Comparison of ENCODE assay signal across 2 cellular contexts in the genomic region with DNA sequence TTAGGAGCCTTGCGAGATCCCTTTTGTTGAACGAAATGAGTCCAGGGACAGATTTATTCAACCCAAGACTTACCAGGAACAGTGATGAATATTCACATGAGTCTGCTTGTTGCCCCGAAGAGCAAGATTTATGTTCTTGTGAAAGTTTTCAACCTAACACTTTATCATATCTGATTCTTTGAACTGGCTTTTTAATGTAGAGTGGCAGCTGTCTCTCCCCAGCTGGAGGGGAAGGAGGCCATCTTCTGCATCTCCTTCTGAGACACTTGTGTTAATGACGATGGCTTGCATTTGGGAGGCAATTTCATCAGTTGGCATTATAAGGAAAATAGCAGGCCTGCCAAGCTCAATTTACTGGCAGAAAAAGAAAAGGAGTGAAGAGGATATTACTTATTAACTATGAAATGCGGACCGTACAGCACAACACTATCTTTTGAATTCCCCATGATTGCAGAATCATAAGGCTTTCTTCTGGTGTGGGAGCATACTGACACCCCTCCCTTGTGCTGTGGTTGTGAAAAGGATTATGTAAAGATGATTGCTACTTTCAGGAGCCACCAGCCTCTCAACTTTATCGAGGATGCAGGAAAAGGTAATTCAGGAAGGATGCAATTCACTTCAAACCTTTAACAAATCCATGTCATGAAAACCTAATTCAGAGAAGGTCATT.
TF ChIP-seq lines count a peak whose summit lies in the region.

No MANE protein-coding gene starts in this region.

TF ChIP-seq in K562, 482 proteins besides CTCF, POLR2A, EP300 and RAD21:
- TF ChIP-seq PBX2 (CRISPR knock-in tag; IDR thresholded peaks at IDR 0.05; ENCODE audit: low read depth) (no peak), PBX2 (tag; conservative IDR thresholded peaks at IDR 0.05; ENCODE audit: low read depth) (peak; percentile 38; the same call in 1 of the 2 replicates), SMARCA4 (IDR thresholded peaks at IDR 0.05) (no peak), ZBTB5 (IDR thresholded peaks at IDR 0.05) (no peak), GTF2B (IDR thresholded peaks at IDR 0.05; ENCODE audit: extremely low read depth, insufficient read length) (no peak), BRF1 (IDR thresholded peaks at IDR 0.05; ENCODE audit: borderline replicate concordance, extremely low read depth, insufficient read length) (no peak), MEIS2 (IDR thresholded peaks at IDR 0.05; ENCODE audit: partially characterized antibody) (peak; percentile 52)

TF ChIP-seq in GM23338, 12 proteins besides CTCF, POLR2A, EP300 and RAD21:
- no peak for TF ChIP-seq EZH2phosphoT487 (IDR thresholded peaks at IDR 0.05; ENCODE audit: unreplicated experiment)
- TF ChIP-seq REST (IDR thresholded peaks at IDR 0.05; ENCODE audit: unreplicated experiment) = no peak
- no peak for TF ChIP-seq POLR2AphosphoS5 (IDR thresholded peaks at IDR 0.05; ENCODE audit: low read depth)
- no peak for TF ChIP-seq ZNF462 (CRISPR knock-in tag; IDR thresholded peaks at IDR 0.05)
- no peak for TF ChIP-seq STAT1 (IDR thresholded peaks at IDR 0.05; ENCODE audit: unreplicated experiment)
- TF ChIP-seq ZNF114 (CRISPR knock-in tag; IDR thresholded peaks at IDR 0.05) = no peak
- TF ChIP-seq CREB1 (CRISPR knock-in tag; IDR thresholded peaks at IDR 0.05; ENCODE audit: low read depth) = no peak
- TF ChIP-seq ETS1 (IDR thresholded peaks at IDR 0.05) = no peak
- no peak for TF ChIP-seq ZNF331 (CRISPR knock-in tag; IDR thresholded peaks at IDR 0.05; ENCODE audit: low read depth)
- no peak for TF ChIP-seq NANOG (IDR thresholded peaks at IDR 0.05; ENCODE audit: borderline replicate concordance)
- TF ChIP-seq JUNB (IDR thresholded peaks at IDR 0.05; ENCODE audit: unreplicated experiment) = no peak
- TF ChIP-seq EZH2 (IDR thresholded peaks at IDR 0.05; ENCODE audit: low read depth, unreplicated experiment) = no peak
TF ChIP-seq in GM23338: peak in this region for 0.
